In the genomic region with DNA sequence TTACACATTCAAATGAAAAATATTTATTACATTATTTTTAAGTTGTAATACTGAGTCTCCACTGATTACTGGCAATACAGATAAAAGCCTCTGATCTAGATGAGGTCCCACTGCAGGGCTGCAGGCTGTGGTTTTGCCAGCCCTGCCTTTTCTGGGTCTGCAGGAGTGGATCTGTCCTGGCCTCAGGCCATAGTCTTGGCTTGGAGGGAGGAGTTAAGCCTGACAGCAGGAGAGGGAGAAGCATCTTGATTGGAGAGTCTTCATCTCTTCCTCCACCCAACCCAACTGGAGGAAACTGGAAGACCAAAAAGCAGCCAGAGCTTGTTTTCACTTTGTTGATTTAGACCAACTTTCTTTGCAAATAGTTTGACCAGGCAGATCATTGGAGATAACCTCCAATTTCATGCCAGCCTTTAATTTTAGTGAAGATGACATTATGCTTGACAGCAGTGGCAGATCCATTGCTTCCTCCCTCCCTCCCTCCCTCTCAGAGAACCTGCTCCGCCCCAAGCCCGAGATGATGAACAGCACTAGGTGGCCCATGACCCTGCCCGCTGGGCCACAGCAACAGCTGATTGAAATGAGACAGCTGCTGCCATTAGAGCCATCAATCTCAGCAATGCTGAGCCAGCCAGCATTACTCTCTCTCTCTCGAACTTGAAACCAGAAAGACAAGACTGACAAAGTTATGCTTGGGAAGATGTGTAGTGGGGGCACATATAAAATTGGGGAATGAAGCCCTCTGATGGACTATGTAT, we compare ENCODE assay signal across 28 cellular contexts.
DNase-seq lines count a peak whose midpoint lies in the region; ATAC-seq and TF ChIP-seq lines count a peak whose summit lies in the region.
"Had no signal": no experiment of that assay in that cellular context is flagged by ENCODE, and none has a peak within 500 bp of the region (broad histone marks: within the 10 kb centered on the region; RNA-seq: fewer than 3 reads in every experiment).

No MANE protein-coding gene starts in this region.

- H3K27me3 Mint-ChIP-seq in activated naive CD4-positive, alpha-beta T cell treated with anti-CD3 and anti-CD28 coated beads, Interleukin-2, amount 10 ng/mL, durations not matched to agents 7 days and 5 days, result no peaks in the 10 kb centered on the region
- H3K27me3 Mint-ChIP-seq: activated B cell treated with CpG ODN at 0.5 μM for 24 hours; B cell; CD4-positive, alpha-beta memory T cell had no signal

- ATAC-seq in omental fat pad (ENCODE audit: low FRiP score), result no peak
- no peak for ATAC-seq in HG02870 (IDR thresholded peaks at IDR 0.05; ENCODE audit: unreplicated experiment)
- ATAC-seq: gastroesophageal sphincter; HCT116; HepG2; mucosa of descending colon; natural killer cell treated with Interleukin-12 subunit alpha and Interleukin-12 subunit beta and Interleukin-15 and Interleukin-18, amount 100 ng/mL, for 72 hours; PC-3 had no signal

- peaks cover 19% of the 10 kb centered on the region for H3K9me3 Mint-ChIP-seq in activated naive CD4-positive, alpha-beta T cell treated with anti-CD3 and anti-CD28 coated beads, Interleukin-2, amount 10 ng/mL, durations not matched to agents 7 days and 5 days
- H3K9me3 Mint-ChIP-seq: activated B cell treated with CpG ODN at 0.5 μM for 24 hours; natural killer cell treated with Interleukin-12 subunit alpha and Interleukin-12 subunit beta and Interleukin-15 and Interleukin-18, amount 100 ng/mL, for 72 hours had no signal

- DNase-seq in NCI-H345 (lab: John Stamatoyannopoulos, UW) (peak; percentile 40), NCI-H345 treated with DMSO at 0.1 percent for 48 hours (lab: John Stamatoyannopoulos, UW; ENCODE audit: unreplicated experiment) (no peak), NCI-H510A (lab: John Stamatoyannopoulos, UW) (peak; percentile 77), islet precursor cell (peak; percentile 90), omental fat pad (ENCODE audit: low spot score) (no peak)
- DNase-seq in activated CD4-positive, CD25-positive, alpha-beta regulatory T cell (lab: John Stamatoyannopoulos, UW), result no peak
- no peak for DNase-seq in activated naive CD4-positive, alpha-beta T cell treated with anti-CD3 and anti-CD28 coated beads, Interleukin-2, amount 10 ng/mL, durations not matched to agents 7 days and 5 days
- DNase-seq: activated B cell treated with CpG ODN at 0.5 μM for 24 hours; activated CD4-positive, alpha-beta T cell treated with anti-CD3 and anti-CD28 coated beads, Interleukin-2, amount 50 U/mL, for 1 hour; activated gamma-delta T cell; activated T-cell treated with anti-CD3 and anti-CD28 coated beads, Interleukin-2, amount 50 U/mL, for 1 hour; CD4-positive, alpha-beta memory T cell; colonic mucosa; effector CD4-positive, alpha-beta T cell; hippocampal formation; mucosa of descending colon; NCI-H1436 treated with DMSO at 0.1 percent for 48 hours; NCI-H446; ovary; PC-3; SK-N-SH; stimulated activated naive CD4-positive, alpha-beta T cell had no signal

- TF ChIP-seq CTCF in omental fat pad (IDR thresholded peaks at IDR 0.05), result no peak

- H3K36me3 Mint-ChIP-seq in activated naive CD4-positive, alpha-beta T cell treated with anti-CD3 and anti-CD28 coated beads, Interleukin-2, amount 10 ng/mL, durations not matched to agents 7 days and 5 days, result no peaks in the 10 kb centered on the region
- H3K36me3 Mint-ChIP-seq: CD4-positive, alpha-beta memory T cell; natural killer cell treated with Interleukin-12 subunit alpha and Interleukin-12 subunit beta and Interleukin-15 and Interleukin-18, amount 100 ng/mL, for 72 hours had no signal

- H3K4me1 Mint-ChIP-seq in activated naive CD4-positive, alpha-beta T cell treated with anti-CD3 and anti-CD28 coated beads, Interleukin-2, amount 10 ng/mL, durations not matched to agents 7 days and 5 days, result no peaks in the 10 kb centered on the region
- H3K4me1 Mint-ChIP-seq: activated B cell treated with CpG ODN at 0.5 μM for 24 hours; B cell; CD4-positive, alpha-beta memory T cell had no signal

- no peak overlapping the region for H3K27ac Mint-ChIP-seq in activated naive CD4-positive, alpha-beta T cell treated with anti-CD3 and anti-CD28 coated beads, Interleukin-2, amount 10 ng/mL, durations not matched to agents 7 days and 5 days
- H3K27ac Mint-ChIP-seq: activated B cell treated with CpG ODN at 0.5 μM for 24 hours; B cell; CD4-positive, alpha-beta memory T cell; natural killer cell treated with Interleukin-12 subunit alpha and Interleukin-12 subunit beta and Interleukin-15 and Interleukin-18, amount 100 ng/mL, for 72 hours had no signal

- CTCF ChIA-PET in activated naive CD4-positive, alpha-beta T cell treated with anti-CD3 and anti-CD28 coated beads, Interleukin-2, amount 10 ng/mL, durations not matched to agents 7 days and 5 days (lab: Charles Lee), result no interaction called here

- no peak overlapping the region for H3K4me3 Mint-ChIP-seq in activated naive CD4-positive, alpha-beta T cell treated with anti-CD3 and anti-CD28 coated beads, Interleukin-2, amount 10 ng/mL, durations not matched to agents 7 days and 5 days
- H3K4me3 Mint-ChIP-seq: activated B cell treated with CpG ODN at 0.5 μM for 24 hours; B cell; CD4-positive, alpha-beta memory T cell; natural killer cell treated with Interleukin-12 subunit alpha and Interleukin-12 subunit beta and Interleukin-15 and Interleukin-18, amount 100 ng/mL, for 72 hours had no signal

Comparison
In these comparisons a context has a peak if more than half of its experiments do, and no peak if none do; other contexts are left out.
1. DNase-seq: peak in NCI-H345 (single experiment), NCI-H510A (single experiment) and islet precursor cell (single experiment); none in NCI-H345 treated with DMSO at 0.1 percent for 48 hours (single experiment), omental fat pad (single experiment), activated CD4-positive, CD25-positive, alpha-beta regulatory T cell (0 of 4) and activated naive CD4-positive, alpha-beta T cell treated with anti-CD3 and anti-CD28 coated beads, Interleukin-2, amount 10 ng/mL, durations not matched to agents 7 days and 5 days (single experiment).